Comparison of ENCODE assay signal across 9 cellular contexts in genomic region chr14:22099942-22100763, GRCh38.
DNase-seq lines count a peak whose midpoint lies in the region; ATAC-seq, FAIRE-seq and TF ChIP-seq lines count a peak whose summit lies in the region.
"Had no signal": no experiment of that assay in that cellular context is flagged by ENCODE, and none has a peak within 500 bp of the region (broad histone marks: within the 10 kb centered on the region; RNA-seq: fewer than 3 reads in every experiment).

No MANE protein-coding gene starts in this region.

- no peaks in the 10 kb centered on the region for H3K36me3 ChIP-seq in adipocyte (ENCODE audit: control insufficient read depth, insufficient read depth, low read length, severe bottlenecking)
- no peaks in the 10 kb centered on the region for H3K36me3 ChIP-seq in iPS DF 6.9 (ENCODE audit: control insufficient read depth, insufficient read depth, low read length)

- DNase-seq in AG20443 (ENCODE audit: low spot score) (peak; percentile 11), GM18507 (ENCODE audit: extremely low spot score, insufficient read length, low read depth) (no peak), RWPE1 (ENCODE audit: low spot score) (peak; percentile 63), adipocyte (ENCODE audit: low read depth) (peak; percentile 3), iPS DF 6.9 (ENCODE audit: low read depth, low spot score) (peak; percentile 63), AG08395 (ENCODE audit: low spot score) (no peak)
- DNase-seq in stimulated activated CD4-positive, alpha-beta T cell treated with anti-CD3 and anti-CD28 coated beads, Interleukin-12 subunit alpha, Interleukin-12 subunit beta, amount 100 ng/mL, for 4 hours = peak; percentile 32

- CTCF ChIA-PET in RWPE1 (lab: Yijun Ruan, JAX) = interaction anchor here (0.6 to 1.1 kb wide), 3 partner anchors 12 to 59 kb away, joined by 3 to 5 read pairs (median 3); no protein-coding TSS in a partner anchor

- H3K27me3 ChIP-seq in adipocyte (replicated peaks; ENCODE audit: control insufficient read depth, insufficient read depth, low read length) = no peaks in the 10 kb centered on the region
- H3K27me3 ChIP-seq in iPS DF 6.9 (ENCODE audit: control insufficient read depth, insufficient read depth, low read length) = no peaks in the 10 kb centered on the region

- H3K4me3 ChIP-seq in adipocyte (ENCODE audit: low read length) (no peak overlapping the region), iPS DF 6.9 (ENCODE audit: low read length) (no peak overlapping the region)
- H3K4me3 ChIP-seq: skin epidermis had no signal

- peak; percentile 63 for FAIRE-seq in GM18507 (lab: Jason Lieb, UNC)

- peak; percentile 41 for TF ChIP-seq CTCF in RWPE1 (conservative IDR thresholded peaks at IDR 0.05; ENCODE audit: low read depth)

- WGBS in iPS DF 6.9 (ENCODE audit: insufficient coverage, insufficient read length) = no CpG with 5 or more reads among the region's 11 CpGs

- POLR2A ChIA-PET in RWPE1 (lab: Yijun Ruan, JAX; ENCODE audit: low non-redundant PET) = no interaction called here

- ATAC-seq in HG03280 (IDR thresholded peaks at IDR 0.05; ENCODE audit: unreplicated experiment) = peak; percentile 76

- no peak overlapping the region for H3K9ac ChIP-seq in adipocyte (ENCODE audit: low read length)

- H3K9me3 ChIP-seq in adipocyte (ENCODE audit: control insufficient read depth, low read length) (no peaks in the 10 kb centered on the region), iPS DF 6.9 (ENCODE audit: control insufficient read depth, insufficient read depth, low read length) (no peaks in the 10 kb centered on the region)

- H3K27ac ChIP-seq in RWPE1 = no peak overlapping the region
- no peak overlapping the region for H3K27ac ChIP-seq in iPS DF 6.9 (ENCODE audit: low read length)
- H3K27ac ChIP-seq: skin epidermis had no signal

- H3K4me1 ChIP-seq in adipocyte (ENCODE audit: control insufficient read depth, insufficient read depth, low read length) (peaks cover 22% of the 10 kb centered on the region), iPS DF 6.9 (ENCODE audit: control insufficient read depth, insufficient read depth, low read length) (peaks cover 1% of the 10 kb centered on the region; the same call in 1 of the 2 replicates)

Comparison
In these comparisons a context has a peak if more than half of its experiments do, and no peak if none do; other contexts are left out.
1. DNase-seq: peak in AG20443 (single experiment), RWPE1 (single experiment), adipocyte (single experiment), iPS DF 6.9 (single experiment) and stimulated activated CD4-positive, alpha-beta T cell treated with anti-CD3 and anti-CD28 coated beads, Interleukin-12 subunit alpha, Interleukin-12 subunit beta, amount 100 ng/mL, for 4 hours (single experiment); none in GM18507 (single experiment) and AG08395 (single experiment).